ENCODE assay signal across 11 cellular contexts in genomic region chr16:54937673-54938350, GRCh38. TPM values are rescaled to one million over a fixed set of nuclear protein-coding genes. Genes with fewer than 3 reads are reported as not detected.
DNase-seq lines count a peak whose midpoint lies in the region; ATAC-seq lines count a peak whose summit lies in the region.
"Had no signal": no experiment of that assay in that cellular context is flagged by ENCODE, and none has a peak within 500 bp of the region (broad histone marks: within the 10 kb centered on the region; RNA-seq: fewer than 3 reads in every experiment).

No MANE protein-coding gene starts in this region.

- POLR2A ChIA-PET in activated CD4-positive, alpha-beta T cell treated with anti-CD3 and anti-CD28 coated beads for 36 hours (lab: Charles Lee): no interaction called here

- H3K36me3 Mint-ChIP-seq in activated CD4-positive, alpha-beta T cell treated with anti-CD3 and anti-CD28 coated beads for 36 hours (ENCODE audit: low read depth): no peaks in the 10 kb centered on the region
- peaks cover 2% of the 10 kb centered on the region for H3K36me3 Mint-ChIP-seq in activated naive CD8-positive, alpha-beta T cell treated with anti-CD3 and anti-CD28 coated beads for 36 hours
- H3K36me3 Mint-ChIP-seq in stimulated activated naive B cell treated with anti-CD40 and anti-IgM and Interleukin-4, amounts not matched to agents 10 μg/mL and 1 μg/mL and 100 μg/mL, for 72 hours: peaks cover 6 to 7% of the 10 kb centered on the region in 2 donors
- H3K36me3 Mint-ChIP-seq: natural killer cell had no signal

- peak overlapping the region; percentile 4 for H3K4me3 ChIP-seq in iPS-11a (ENCODE audit: low read depth, low read length)
- H3K4me3 ChIP-seq: PC-9 had no signal

- no peak for ATAC-seq in activated CD4-positive, alpha-beta T cell treated with anti-CD3 and anti-CD28 coated beads for 36 hours
- no peak for ATAC-seq in stimulated activated naive B cell treated with anti-CD40 and anti-IgM and Interleukin-4, amounts not matched to agents 10 μg/mL and 1 μg/mL and 100 μg/mL, for 72 hours (replicated peaks)
- no peak for ATAC-seq in HG03354 (IDR thresholded peaks at IDR 0.05; ENCODE audit: poor library complexity, severe bottlenecking, unreplicated experiment)
- ATAC-seq: natural killer cell had no signal

- peaks cover 80% of the 10 kb centered on the region for H3K27me3 Mint-ChIP-seq in activated CD4-positive, alpha-beta T cell treated with anti-CD3 and anti-CD28 coated beads for 36 hours
- peaks cover 97% of the 10 kb centered on the region for H3K27me3 Mint-ChIP-seq in activated naive CD8-positive, alpha-beta T cell treated with anti-CD3 and anti-CD28 coated beads for 36 hours
- H3K27me3 Mint-ChIP-seq in stimulated activated naive B cell treated with anti-CD40 and anti-IgM and Interleukin-4, amounts not matched to agents 10 μg/mL and 1 μg/mL and 100 μg/mL, for 72 hours: peaks cover 77 to 90% of the 10 kb centered on the region in 2 donors

- intact Hi-C loops in activated CD4-positive, alpha-beta T cell treated with anti-CD3 and anti-CD28 coated beads for 36 hours (cut with DNase I, micrococcal nuclease): loop anchor here (2.0 to 10.0 kb wide), 5 partner anchors 394 to 1163 kb away; partner anchors contain the start of gene IRX3 (in 1 of the 2)

- peak overlapping the region; percentile 43 for H3K4me3 Mint-ChIP-seq in activated CD4-positive, alpha-beta T cell treated with anti-CD3 and anti-CD28 coated beads for 36 hours
- peak overlapping the region; percentile 14 for H3K4me3 Mint-ChIP-seq in activated naive CD8-positive, alpha-beta T cell treated with anti-CD3 and anti-CD28 coated beads for 36 hours
- peak overlapping the region; percentile 57 to 59 for H3K4me3 Mint-ChIP-seq in stimulated activated naive B cell treated with anti-CD40 and anti-IgM and Interleukin-4, amounts not matched to agents 10 μg/mL and 1 μg/mL and 100 μg/mL, for 72 hours
- H3K4me3 Mint-ChIP-seq: natural killer cell had no signal

- CTCF ChIA-PET in activated CD4-positive, alpha-beta T cell treated with anti-CD3 and anti-CD28 coated beads for 36 hours (lab: Charles Lee): no interaction called here

- no peak for DNase-seq in activated CD4-positive, alpha-beta T cell treated with anti-CD3 and anti-CD28 coated beads for 36 hours
- DNase-seq in activated CD4-positive, alpha-beta T cell treated with anti-CD3 and anti-CD28 coated beads for 4 hours: no peak
- no peak for DNase-seq in activated naive CD8-positive, alpha-beta T cell treated with anti-CD3 and anti-CD28 coated beads for 36 hours
- DNase-seq in stimulated activated naive B cell treated with anti-CD40 and anti-IgM and Interleukin-4, amounts not matched to agents 10 μg/mL and 1 μg/mL and 100 μg/mL, for 72 hours: no peak
- DNase-seq in NCI-H446 treated with DMSO at 0.1 percent for 48 hours (lab: John Stamatoyannopoulos, UW) (no peak), NCI-H2029 (lab: John Stamatoyannopoulos, UW) (no peak)
- DNase-seq: effector CD8-positive, alpha-beta T cell; natural killer cell; PC-9 had no signal

- H3K9me3 Mint-ChIP-seq in activated CD4-positive, alpha-beta T cell treated with anti-CD3 and anti-CD28 coated beads for 36 hours (ENCODE audit: low read depth): no peaks in the 10 kb centered on the region
- H3K9me3 Mint-ChIP-seq in activated naive CD8-positive, alpha-beta T cell treated with anti-CD3 and anti-CD28 coated beads for 36 hours: peaks cover 2% of the 10 kb centered on the region
- peaks cover 0 to 3% of the 10 kb centered on the region in 2 donors for H3K9me3 Mint-ChIP-seq in stimulated activated naive B cell treated with anti-CD40 and anti-IgM and Interleukin-4, amounts not matched to agents 10 μg/mL and 1 μg/mL and 100 μg/mL, for 72 hours

- H3K27ac Mint-ChIP-seq in activated CD4-positive, alpha-beta T cell treated with anti-CD3 and anti-CD28 coated beads for 36 hours: no peak overlapping the region
- no peak overlapping the region for H3K27ac Mint-ChIP-seq in activated naive CD8-positive, alpha-beta T cell treated with anti-CD3 and anti-CD28 coated beads for 36 hours
- H3K27ac Mint-ChIP-seq in stimulated activated naive B cell treated with anti-CD40 and anti-IgM and Interleukin-4, amounts not matched to agents 10 μg/mL and 1 μg/mL and 100 μg/mL, for 72 hours: no peak overlapping the region
- H3K27ac Mint-ChIP-seq: natural killer cell had no signal

- peaks cover 12% of the 10 kb centered on the region for H3K4me1 Mint-ChIP-seq in activated CD4-positive, alpha-beta T cell treated with anti-CD3 and anti-CD28 coated beads for 36 hours
- H3K4me1 Mint-ChIP-seq in activated naive CD8-positive, alpha-beta T cell treated with anti-CD3 and anti-CD28 coated beads for 36 hours: peaks cover 13% of the 10 kb centered on the region
- peaks cover 11 to 37% of the 10 kb centered on the region in 2 donors for H3K4me1 Mint-ChIP-seq in stimulated activated naive B cell treated with anti-CD40 and anti-IgM and Interleukin-4, amounts not matched to agents 10 μg/mL and 1 μg/mL and 100 μg/mL, for 72 hours
- H3K4me1 Mint-ChIP-seq: natural killer cell had no signal

RNA-seq across cellular contexts. Expression of gene IRX5, which starts 7.1 kb away (rescaled TPM):
- not detected for total RNA-seq in activated CD4-positive, alpha-beta T cell treated with anti-CD3 and anti-CD28 coated beads for 36 hours
- total RNA-seq in activated naive CD8-positive, alpha-beta T cell treated with anti-CD3 and anti-CD28 coated beads for 36 hours: not detected
- total RNA-seq: natural killer cell, PC-9 had no signal
